ENCODE assay signal across 8 cellular contexts in the genomic region with DNA sequence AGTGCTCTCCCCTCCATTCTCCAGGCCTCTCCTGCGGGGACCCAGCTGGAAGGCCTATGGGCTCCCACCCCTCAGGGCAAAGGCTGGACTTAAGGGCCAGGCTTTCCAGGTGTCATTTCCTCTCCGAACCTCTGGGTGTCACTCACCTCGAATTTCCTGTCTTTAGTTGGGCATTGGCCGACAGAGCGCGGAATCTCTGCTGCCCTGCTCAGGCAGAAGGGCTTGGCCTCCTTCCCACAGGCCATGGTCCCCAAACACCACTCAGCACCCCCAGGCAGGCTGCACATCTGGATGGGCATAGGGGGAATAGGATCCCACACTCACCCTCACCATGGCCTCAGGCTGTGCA.
A peak's percentile ranks its signal among the peaks of the same experiment; 100 is the strongest.
DNase-seq lines count a peak whose midpoint lies in the region; ATAC-seq and TF ChIP-seq lines count a peak whose summit lies in the region.

No MANE protein-coding gene starts in this region.

- H3K27ac Mint-ChIP-seq in GM23338: no peak overlapping the region

- H3K36me3 Mint-ChIP-seq in GM23338 (ENCODE audit: low read depth): peaks cover 2% of the 10 kb centered on the region; the same call in 1 of the 3 replicates

- H3K9me3 Mint-ChIP-seq in GM23338: peaks cover 3% of the 10 kb centered on the region; the same call in 2 of the 3 replicates

- H3K79me2 ChIP-seq in GM23338 (replicated peaks; ENCODE audit: insufficient read depth): no peaks in the 10 kb centered on the region

- peaks cover 33% of the 10 kb centered on the region for H3K4me1 Mint-ChIP-seq in GM23338

- no peaks in the 10 kb centered on the region for H3F3A ChIP-seq in GM23338 (replicated peaks; ENCODE audit: low read depth)

- WGBS in right lobe of liver (ENCODE audit: insufficient coverage, low coverage, low lambda C conversion rate, missing lambda C conversion rate): no CpG with 5 or more reads among the region's 6 CpGs

- ATAC-seq in GM23338 (peak; percentile 84), right lobe of liver (peak; percentile 48 to 63 (median 54)), HG03280 (IDR thresholded peaks at IDR 0.05; ENCODE audit: unreplicated experiment) (no peak)

- H3K27me3 ChIP-seq in AG04450 (ENCODE audit: control insufficient read depth, insufficient read depth, low read length) (peaks cover 5% of the 10 kb centered on the region), GM23338 (ENCODE audit: insufficient read depth) (no peaks in the 10 kb centered on the region), brain microvascular endothelial cell (replicated peaks) (no peaks in the 10 kb centered on the region), right lobe of liver (no peaks in the 10 kb centered on the region)

- H3K9me2 ChIP-seq in GM23338 (ENCODE audit: insufficient read depth): no peaks in the 10 kb centered on the region

- H3K4me2 ChIP-seq in GM23338: peak overlapping the region; percentile 96

- no peaks in the 10 kb centered on the region for H4K20me1 ChIP-seq in GM23338 (replicated peaks; ENCODE audit: insufficient read depth)

- peaks cover 11% of the 10 kb centered on the region for H3K27me3 Mint-ChIP-seq in GM23338 (ENCODE audit: insufficient read depth, low read depth, poor library complexity)

- in situ Hi-C loops in brain microvascular endothelial cell (cut with HindIII; ENCODE audit: low pct_ligation_motif_present, low sequenced_read_pairs): loop anchor here (25.0 kb wide), 1 partner anchor 279 kb away; no protein-coding TSS in a partner anchor

- no peak overlapping the region for H3K27ac ChIP-seq in AG04450 (ENCODE audit: low read depth, low read length)
- H3K27ac ChIP-seq in GM23338 (ENCODE audit: low read depth): no peak overlapping the region
- no peak overlapping the region for H3K27ac ChIP-seq in brain microvascular endothelial cell
- H3K27ac ChIP-seq in right lobe of liver: no peak overlapping the region

- intact Hi-C loops in right lobe of liver (cut with DNase I): loop anchor here in 1 of 2 donors (5.0 kb wide), 1 partner anchor 279 kb away; no protein-coding TSS in a partner anchor

- peak overlapping the region; percentile 78 for H3K4me3 Mint-ChIP-seq in GM23338

- POLR2A ChIA-PET in AG04450 (lab: Yijun Ruan, JAX): no interaction called here

- H3K9me3 ChIP-seq in AG04450 (ENCODE audit: control insufficient read depth, insufficient read depth, low read length) (peaks cover 8% of the 10 kb centered on the region), right lobe of liver (no peaks in the 10 kb centered on the region)

- TF ChIP-seq CTCF in AG04450 (IDR thresholded peaks at IDR 0.05; ENCODE audit: low read depth, low read length): peak; percentile 7; the same call in 1 of the 2 replicates
- peak; percentile 59 to 72 for TF ChIP-seq CTCF in GM23338 (conservative IDR thresholded peaks at IDR 0.05; ENCODE audit: low read depth in 2 of 2)
- TF ChIP-seq CTCF in brain microvascular endothelial cell (IDR thresholded peaks at IDR 0.05; ENCODE audit: low read depth, low read length, missing control alignments): no peak
- TF ChIP-seq CTCF in right lobe of liver (IDR thresholded peaks at IDR 0.05): peak; percentile 7 to 30 (median 24)

- H3K4me1 ChIP-seq in GM23338 (ENCODE audit: insufficient read depth): peaks cover 22% of the 10 kb centered on the region; the same call in 1 of the 2 replicates
- H3K4me1 ChIP-seq in right lobe of liver: peaks cover 0 to 5% (median 0%) of the 10 kb centered on the region in 4 donors

- CTCF ChIA-PET in AG04450 (lab: Charles Lee): interaction anchor here (1.1 to 8.3 kb wide), 5 partner anchors 8 to 1836 kb away, joined by 3 to 427 read pairs (median 18); no protein-coding TSS in a partner anchor

- peak overlapping the region; percentile 100 for H2AFZ ChIP-seq in GM23338

- no peak overlapping the region for H3K4me3 ChIP-seq in AG04450 (ENCODE audit: low read depth, low read length)
- peak overlapping the region; percentile 76 for H3K4me3 ChIP-seq in GM23338
- peak overlapping the region; percentile 51 for H3K4me3 ChIP-seq in brain microvascular endothelial cell (ENCODE audit: low read depth, low read length)
- H3K4me3 ChIP-seq in right lobe of liver: peak overlapping the region; percentile 41 to 53 (median 50)

- no peak for TF ChIP-seq POLR2A in right lobe of liver (IDR thresholded peaks at IDR 0.05)

- no peak for DNase-seq in AG04450 (ENCODE audit: low read depth, low spot score)
- peak; percentile 93 for DNase-seq in GM23338 (ENCODE audit: low spot score)
- DNase-seq in brain microvascular endothelial cell: no peak
- DNase-seq in right lobe of liver: no peak
- DNase-seq in epidermal melanocyte (ENCODE audit: insufficient read length, low spot score): no peak
- no peak for DNase-seq in stimulated activated CD8-positive, alpha-beta memory T cell treated with anti-CD3 and anti-CD28 coated beads, Interleukin-4, amount 100 ng/mL, for 48 hours
- DNase-seq in NCI-H1105 (lab: John Stamatoyannopoulos, UW): no peak

- H3K36me3 ChIP-seq in GM23338 (ENCODE audit: insufficient read depth) (no peaks in the 10 kb centered on the region), brain microvascular endothelial cell (replicated peaks) (no peaks in the 10 kb centered on the region), right lobe of liver (no peaks in the 10 kb centered on the region)

TF ChIP-seq in GM23338, 12 proteins besides CTCF, POLR2A, EP300 and RAD21 (continues in another document):
- TF ChIP-seq ZNF114 (CRISPR knock-in tag; IDR thresholded peaks at IDR 0.05): no peak
- no peak for TF ChIP-seq EZH2 (IDR thresholded peaks at IDR 0.05; ENCODE audit: low read depth, unreplicated experiment)
- TF ChIP-seq EZH2phosphoT487 (IDR thresholded peaks at IDR 0.05; ENCODE audit: unreplicated experiment): no peak
- TF ChIP-seq NANOG (IDR thresholded peaks at IDR 0.05; ENCODE audit: borderline replicate concordance): no peak
- no peak for TF ChIP-seq STAT1 (IDR thresholded peaks at IDR 0.05; ENCODE audit: unreplicated experiment)
- no peak for TF ChIP-seq JUNB (IDR thresholded peaks at IDR 0.05; ENCODE audit: unreplicated experiment)
- TF ChIP-seq ETS1 (IDR thresholded peaks at IDR 0.05): no peak
- no peak for TF ChIP-seq REST (IDR thresholded peaks at IDR 0.05; ENCODE audit: unreplicated experiment)
- no peak for TF ChIP-seq POLR2AphosphoS5 (IDR thresholded peaks at IDR 0.05; ENCODE audit: low read depth)
- no peak for TF ChIP-seq CREB1 (CRISPR knock-in tag; IDR thresholded peaks at IDR 0.05; ENCODE audit: low read depth)
- TF ChIP-seq ZNF331 (CRISPR knock-in tag; IDR thresholded peaks at IDR 0.05; ENCODE audit: low read depth): no peak
